Comparison of ENCODE assay signal across 21 cellular contexts in genomic region chr10:18221123-18221522, GRCh38.
"Had no signal": no experiment of that assay in that cellular context is flagged by ENCODE, and none has a peak within 500 bp of the region (broad histone marks: within the 10 kb centered on the region; RNA-seq: fewer than 3 reads in every experiment).

No MANE protein-coding gene starts in this region.

- H3K27me3 ChIP-seq: breast epithelium, Peyer's patch had no signal

- ATAC-seq: activated CD8-positive, alpha-beta memory T cell treated with anti-CD3 and anti-CD28 coated beads, Interleukin-2, amount 10 ng/mL, durations not matched to agents 7 days and 5 days; T-helper 17 cell had no signal

- H3K36me3 ChIP-seq: breast epithelium, Peyer's patch had no signal

- H3K9me3 ChIP-seq: breast epithelium, Peyer's patch had no signal

- H3K4me3 ChIP-seq: breast epithelium, Peyer's patch had no signal

- DNase-seq: activated B cell treated with CpG ODN at 0.5 μM for 24 hours; activated CD4-positive, alpha-beta T cell treated with anti-CD3 and anti-CD28 coated beads for 1 hour; activated CD4-positive, alpha-beta T cell treated with anti-CD3 and anti-CD28 coated beads, Interleukin-2, amount 10 ng/mL, durations not matched to agents 24 days and 14 days; activated CD4-positive, alpha-beta T cell treated with anti-CD3 and anti-CD28 coated beads, Interleukin-2, amount 50 U/mL, for 48 hours; activated CD8-positive, alpha-beta memory T cell treated with anti-CD3 and anti-CD28 coated beads, Interleukin-2, amount 10 ng/mL, durations not matched to agents 7 days and 5 days; activated effector memory CD4-positive, alpha-beta T cell treated with Interleukin-2 at 50 U/mL for 16 hours; activated naive CD4-positive, alpha-beta T cell; activated T-cell treated with anti-CD3 and anti-CD28 coated beads, Interleukin-2, amount 50 U/mL, for 24 hours; aorta; caudate nucleus; MV-4-11; NCI-H1092 treated with DMSO at 0.1 percent for 48 hours; NCI-H1436; NCI-H1694 treated with DMSO at 0.1 percent for 48 hours; NCI-H2081; NCI-H510A treated with DMSO at 0.1 percent for 48 hours; Peyer's patch; SHP77 treated with DMSO at 0.1 percent for 48 hours; T-helper 17 cell; T-helper 9 cell had no signal

- H3K4me1 ChIP-seq: breast epithelium, Peyer's patch had no signal

- H3K27ac ChIP-seq: breast epithelium, Peyer's patch had no signal
